In the genomic region with DNA sequence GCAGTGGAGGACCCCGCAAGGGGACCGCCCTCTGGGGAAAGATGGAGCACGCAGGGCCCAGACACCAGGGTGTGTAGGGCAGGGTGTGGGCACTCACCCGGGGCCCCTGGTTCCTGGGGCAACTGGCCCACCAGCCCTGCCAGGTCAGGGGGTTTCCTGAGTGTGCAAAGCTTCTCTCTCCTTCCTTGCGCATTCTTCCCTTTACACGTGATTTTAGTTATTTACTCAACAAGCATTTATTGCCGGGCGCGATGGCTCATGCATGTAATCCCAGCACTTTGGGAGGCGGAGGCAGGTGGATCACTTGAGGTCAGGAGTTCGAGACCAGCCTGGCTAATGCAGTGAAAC, we compare ENCODE assay signal across 12 cellular contexts. TPM values are rescaled to one million over a fixed set of nuclear protein-coding genes. Genes with fewer than 3 reads are reported as not detected.
DNase-seq lines count a peak whose midpoint lies in the region; ATAC-seq and TF ChIP-seq lines count a peak whose summit lies in the region.
"Had no signal": no experiment of that assay in that cellular context is flagged by ENCODE, and none has a peak within 500 bp of the region (broad histone marks: within the 10 kb centered on the region; RNA-seq: fewer than 3 reads in every experiment).

No MANE protein-coding gene starts in this region.

- H3K27me3 ChIP-seq in mesenchymal stem cell (ENCODE audit: control insufficient read depth in 1 of 2, insufficient read depth in 1 of 2, low read length in 2 of 2), result no peaks in the 10 kb centered on the region
- H3K27me3 ChIP-seq: right lobe of liver had no signal

- H3K36me3 Mint-ChIP-seq in Calu3 (ENCODE audit: insufficient read depth, unreplicated experiment), result peaks cover 14% of the 10 kb centered on the region
- H3K36me3 Mint-ChIP-seq: activated naive CD8-positive, alpha-beta T cell treated with anti-CD3 and anti-CD28 coated beads for 36 hours had no signal

- no peaks in the 10 kb centered on the region for H3K79me1 ChIP-seq in mesenchymal stem cell (replicated peaks; ENCODE audit: low read length, poor library complexity, severe bottlenecking)

- no peaks in the 10 kb centered on the region for H3K27me3 Mint-ChIP-seq in Calu3 (ENCODE audit: unreplicated experiment)

- WGBS in mesenchymal stem cell, result 82% methylated on average over 11 of the region's 11 CpGs

- H3K4me1 ChIP-seq in mesenchymal stem cell (ENCODE audit: control insufficient read depth, insufficient read depth, low read depth, low read length), result peaks cover 6% of the 10 kb centered on the region

- H3K4me3 ChIP-seq in mesenchymal stem cell (ENCODE audit: insufficient read depth in 1 of 2, low read depth in 1 of 2, low read length in 2 of 2), result no peak overlapping the region
- H3K4me3 ChIP-seq: right lobe of liver had no signal

- H3K18ac ChIP-seq in mesenchymal stem cell (ENCODE audit: low read depth in 1 of 2, low read length in 2 of 2), result no peak overlapping the region

- H2BK5ac ChIP-seq in mesenchymal stem cell (ENCODE audit: low read depth, low read length, poor library complexity, severe bottlenecking), result no peak overlapping the region

- peak overlapping the region; percentile 40 for H3K4me2 ChIP-seq in mesenchymal stem cell (ENCODE audit: low read length, poor library complexity, severe bottlenecking)

- H3K27ac Mint-ChIP-seq in Calu3 (ENCODE audit: unreplicated experiment), result peak overlapping the region; percentile 67
- H3K27ac Mint-ChIP-seq: activated naive CD8-positive, alpha-beta T cell treated with anti-CD3 and anti-CD28 coated beads for 36 hours; nephron had no signal

- H2AFZ ChIP-seq in mesenchymal stem cell (ENCODE audit: low read depth, low read length), result no peak overlapping the region

- no peak overlapping the region for H2AK5ac ChIP-seq in mesenchymal stem cell (ENCODE audit: low read length, severe bottlenecking)

- intact Hi-C loops in Calu3 (cut with micrococcal nuclease; ENCODE audit: unreplicated experiment), result no loop called here

- H3K27ac ChIP-seq in VCaP (peak overlapping the region; percentile 47), mesenchymal stem cell (ENCODE audit: low read length, poor library complexity, severe bottlenecking) (no peak overlapping the region)
- H3K27ac ChIP-seq: WERI-Rb-1 had no signal

- TF ChIP-seq CTCF in Calu3 (IDR thresholded peaks at IDR 0.05; ENCODE audit: unreplicated experiment), result no peak
- no peak for TF ChIP-seq CTCF in VCaP (conservative IDR thresholded peaks at IDR 0.05)

- H3K9me3 ChIP-seq in mesenchymal stem cell (ENCODE audit: control insufficient read depth, low read length), result no peaks in the 10 kb centered on the region
- H3K9me3 ChIP-seq: right lobe of liver had no signal

- no peak for ATAC-seq in GM21390 (IDR thresholded peaks at IDR 0.05; ENCODE audit: unreplicated experiment)
- ATAC-seq in HG02642 (IDR thresholded peaks at IDR 0.05; ENCODE audit: poor library complexity, unreplicated experiment), result no peak

- no peak overlapping the region for H4K91ac ChIP-seq in mesenchymal stem cell (ENCODE audit: low read length)

- H3K4ac ChIP-seq in mesenchymal stem cell (ENCODE audit: low read depth in 1 of 2, low read length in 2 of 2), result no peak overlapping the region

- H2BK120ac ChIP-seq in mesenchymal stem cell (ENCODE audit: low read depth, low read length), result no peak overlapping the region

- H3K9me3 Mint-ChIP-seq in Calu3 (ENCODE audit: low read depth, unreplicated experiment), result no peaks in the 10 kb centered on the region
- H3K9me3 Mint-ChIP-seq: activated naive CD8-positive, alpha-beta T cell treated with anti-CD3 and anti-CD28 coated beads for 36 hours; central memory CD8-positive, alpha-beta T cell; nephron had no signal

- DNase-seq in Calu3 (no peak), mesenchymal stem cell (no peak)
- DNase-seq in activated CD4-positive, CD25-positive, alpha-beta regulatory T cell treated with anti-CD3 and anti-CD28 coated beads, Interleukin-2, amount 50 U/mL, for 72 hours, result no peak
- DNase-seq: NCI-H2171 treated with DMSO at 0.1 percent for 48 hours had no signal

- BruUV-seq in Calu3 (replicated peaks; lab: Mats Ljungman, UMichigan), result no TSS peak

- CTCF ChIA-PET in Calu3 (lab: Charles Lee), result interaction anchor here (0.5 to 1.7 kb wide), 6 partner anchors 9 to 577 kb away, joined by 3 to 18 read pairs (median 4); a partner anchor contains a TSS

- H3K23ac ChIP-seq in mesenchymal stem cell (ENCODE audit: low read length in 2 of 2), result no peak overlapping the region

- no peak overlapping the region for H3K14ac ChIP-seq in mesenchymal stem cell (ENCODE audit: low read length in 2 of 2)

- H4K8ac ChIP-seq in mesenchymal stem cell (ENCODE audit: low read length), result no peak overlapping the region

- H2BK12ac ChIP-seq in mesenchymal stem cell (ENCODE audit: low read length in 2 of 2), result no peak overlapping the region

- no peak overlapping the region for H2BK15ac ChIP-seq in mesenchymal stem cell (ENCODE audit: low read depth, poor library complexity, severe bottlenecking)

- H3K9ac ChIP-seq in mesenchymal stem cell (ENCODE audit: low read length), result no peak overlapping the region

- H3K4me3 Mint-ChIP-seq in Calu3 (ENCODE audit: low read depth, unreplicated experiment), result peak overlapping the region; percentile 63
- H3K4me3 Mint-ChIP-seq: activated naive CD8-positive, alpha-beta T cell treated with anti-CD3 and anti-CD28 coated beads for 36 hours; central memory CD8-positive, alpha-beta T cell had no signal

- H3K4me1 Mint-ChIP-seq in Calu3 (ENCODE audit: low read depth, unreplicated experiment), result peaks cover 13% of the 10 kb centered on the region

- H3K36me3 ChIP-seq in mesenchymal stem cell (ENCODE audit: control insufficient read depth in 1 of 2, insufficient read depth in 2 of 2, low read depth in 1 of 2, low read length in 2 of 2), result peaks cover 0 to 36% of the 10 kb centered on the region in 2 experiments
- H3K36me3 ChIP-seq: right lobe of liver, WERI-Rb-1 had no signal

RNA-seq across cellular contexts. Expression of a gene that starts 20.5 kb away (rescaled TPM):
- total RNA-seq in Calu3 (2022), result 10.8 and 11.7 TPM in 2 replicates
- polyA plus RNA-seq in mesenchymal stem cell (2013, experiment 1 of 2), result 0.32 TPM
- 0.25 TPM for polyA plus RNA-seq in mesenchymal stem cell (2013, experiment 2 of 2)

RNA-seq across cellular contexts. Expression of a gene that starts 23.7 kb away (rescaled TPM):
- 12.2 and 12.5 TPM in 2 replicates for total RNA-seq in Calu3 (2022)
- 13.3 TPM for polyA plus RNA-seq in mesenchymal stem cell (2013, experiment 1 of 2)
- 13.1 TPM for polyA plus RNA-seq in mesenchymal stem cell (2013, experiment 2 of 2)

RNA-seq across cellular contexts. Expression of a gene that starts 34.6 kb away (rescaled TPM):
- 8.0 and 9.1 TPM in 2 replicates for total RNA-seq in Calu3 (2022)
- polyA plus RNA-seq in mesenchymal stem cell (2013, experiment 1 of 2), result 3.7 TPM
- polyA plus RNA-seq in mesenchymal stem cell (2013, experiment 2 of 2), result 4.0 TPM
- total RNA-seq: activated naive CD8-positive, alpha-beta T cell treated with anti-CD3 and anti-CD28 coated beads for 36 hours had no signal

RNA-seq across cellular contexts. Expression of a gene that starts 49.9 kb away (rescaled TPM):
- 27.0 and 28.0 TPM in 2 replicates for total RNA-seq in Calu3 (2022)
- 19.1 TPM for polyA plus RNA-seq in mesenchymal stem cell (2013, experiment 1 of 2)
- polyA plus RNA-seq in mesenchymal stem cell (2013, experiment 2 of 2), result 18.7 TPM
